ENCODE assay signal across 32 cellular contexts in the genomic region with DNA sequence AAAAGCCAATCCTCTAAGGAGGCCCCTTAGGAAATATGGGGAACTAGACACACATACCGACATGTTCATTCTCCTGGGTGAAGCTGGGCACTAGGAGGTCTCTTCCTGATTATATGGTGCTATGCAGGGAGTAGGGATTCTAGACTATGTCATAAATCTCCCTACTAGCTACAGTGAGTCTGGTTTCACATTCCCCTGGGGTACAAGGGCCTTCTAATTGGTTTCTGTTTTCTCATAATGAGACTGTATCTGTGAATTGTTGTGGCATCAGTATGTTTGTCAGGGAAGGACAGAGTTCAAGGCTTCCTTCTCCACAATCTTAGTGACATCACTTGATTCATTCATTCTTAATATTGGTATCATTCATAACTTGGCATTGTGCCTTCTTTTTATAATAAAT.
"Had no signal": no experiment of that assay in that cellular context is flagged by ENCODE, and none has a peak within 500 bp of the region (broad histone marks: within the 10 kb centered on the region; RNA-seq: fewer than 3 reads in every experiment).

No MANE protein-coding gene starts in this region.

- H3K9me3 Mint-ChIP-seq: activated B cell treated with CpG ODN at 0.5 μM for 24 hours; activated naive CD4-positive, alpha-beta T cell treated with anti-CD3 and anti-CD28 coated beads, Interleukin-2, amount 10 ng/mL, durations not matched to agents 7 days and 5 days; activated naive CD8-positive, alpha-beta T cell treated with anti-CD3 and anti-CD28 coated beads, Interleukin-2, amount 10 ng/mL, durations not matched to agents 7 days and 5 days; activated T-helper 1 cell treated with anti-CD3 and anti-CD28 coated beads, Interleukin-12 subunit alpha, Interleukin-12 subunit beta, Interleukin-2, Interleukin-4 antibody, amounts not matched to agents 30 ng/mL and 10 ng/mL and 1 ng/mL, durations not matched to agents 14 hours and 24 hours and 36 hours had no signal

- H3K4me3 ChIP-seq: ascending aorta, breast epithelium, cardiac muscle cell, colonic mucosa, heart right ventricle had no signal

- H3K4me3 Mint-ChIP-seq: activated B cell treated with CpG ODN at 0.5 μM for 24 hours; activated CD8-positive, alpha-beta T cell treated with anti-CD3 and anti-CD28 coated beads for 36 hours; activated naive CD4-positive, alpha-beta T cell treated with anti-CD3 and anti-CD28 coated beads, Interleukin-2, amount 10 ng/mL, durations not matched to agents 7 days and 5 days; activated naive CD8-positive, alpha-beta T cell treated with anti-CD3 and anti-CD28 coated beads, Interleukin-2, amount 10 ng/mL, durations not matched to agents 7 days and 5 days; activated T-helper 1 cell treated with anti-CD3 and anti-CD28 coated beads, Interleukin-12 subunit alpha, Interleukin-12 subunit beta, Interleukin-2, Interleukin-4 antibody, amounts not matched to agents 30 ng/mL and 10 ng/mL and 1 ng/mL, durations not matched to agents 14 hours and 24 hours and 36 hours; brain; endodermal cell; T-helper 17 cell; T-helper 2 cell treated with Interferon-gamma antibody and Interleukin-4, amounts not matched to agents 5 μg/mL and 100 μg/mL, for 36 hours had no signal

- H3K36me3 ChIP-seq: ascending aorta, breast epithelium, cardiac muscle cell, colonic mucosa, heart right ventricle, WERI-Rb-1 had no signal

- ATAC-seq: activated CD4-positive, CD25-positive, alpha-beta regulatory T cell treated with anti-CD3 and anti-CD28 coated beads, Interleukin-2, amount 50 U/mL, for 24 hours; activated CD8-positive, alpha-beta T cell treated with anti-CD3 and anti-CD28 coated beads for 36 hours; activated naive CD4-positive, alpha-beta T cell treated with anti-CD3 and anti-CD28 coated beads, Interleukin-2, amount 50 U/mL, for 72 hours; esophagus mucosa; heart right ventricle; T-helper 17 cell had no signal

- H3K27me3 ChIP-seq: ascending aorta, breast epithelium, cardiac muscle cell, colonic mucosa, heart right ventricle had no signal

- H3K36me3 Mint-ChIP-seq: activated naive CD4-positive, alpha-beta T cell treated with anti-CD3 and anti-CD28 coated beads, Interleukin-2, amount 10 ng/mL, durations not matched to agents 7 days and 5 days; activated naive CD4-positive, alpha-beta T cell treated with anti-CD3 and anti-CD28 coated beads, Interleukin-2, amount 50 U/mL, for 72 hours; activated naive CD8-positive, alpha-beta T cell treated with anti-CD3 and anti-CD28 coated beads, Interleukin-2, amount 10 ng/mL, durations not matched to agents 7 days and 5 days; brain had no signal

- H3K27me3 Mint-ChIP-seq: activated B cell treated with CpG ODN at 0.5 μM for 24 hours; activated CD8-positive, alpha-beta T cell treated with anti-CD3 and anti-CD28 coated beads for 36 hours; activated naive CD4-positive, alpha-beta T cell treated with anti-CD3 and anti-CD28 coated beads, Interleukin-2, amount 10 ng/mL, durations not matched to agents 7 days and 5 days; activated naive CD8-positive, alpha-beta T cell treated with anti-CD3 and anti-CD28 coated beads, Interleukin-2, amount 10 ng/mL, durations not matched to agents 7 days and 5 days; brain; T-helper 17 cell had no signal

- H3K27ac Mint-ChIP-seq: activated B cell treated with CpG ODN at 0.5 μM for 24 hours; activated CD8-positive, alpha-beta T cell treated with anti-CD3 and anti-CD28 coated beads for 36 hours; activated naive CD4-positive, alpha-beta T cell treated with anti-CD3 and anti-CD28 coated beads, Interleukin-2, amount 10 ng/mL, durations not matched to agents 7 days and 5 days; activated naive CD4-positive, alpha-beta T cell treated with anti-CD3 and anti-CD28 coated beads, Interleukin-2, amount 50 U/mL, for 72 hours; activated naive CD8-positive, alpha-beta T cell treated with anti-CD3 and anti-CD28 coated beads, Interleukin-2, amount 10 ng/mL, durations not matched to agents 7 days and 5 days; activated T-helper 1 cell treated with anti-CD3 and anti-CD28 coated beads, Interleukin-12 subunit alpha, Interleukin-12 subunit beta, Interleukin-2, Interleukin-4 antibody, amounts not matched to agents 30 ng/mL and 10 ng/mL and 1 ng/mL, durations not matched to agents 14 hours and 24 hours and 36 hours; activated T-helper 2 cell treated with anti-CD3 and anti-CD28 coated beads, Interferon-gamma antibody, Interleukin-2, Interleukin-4, amounts not matched to agents 10 μg/mL and 5 μg/mL and 100 μg/mL, durations not matched to agents 14 hours and 24 hours and 36 hours; brain; endodermal cell; T-helper 17 cell; T-helper 2 cell treated with Interferon-gamma antibody and Interleukin-4, amounts not matched to agents 5 μg/mL and 100 μg/mL, for 36 hours had no signal

- H3K4me1 Mint-ChIP-seq: activated B cell treated with CpG ODN at 0.5 μM for 24 hours; activated naive CD4-positive, alpha-beta T cell treated with anti-CD3 and anti-CD28 coated beads, Interleukin-2, amount 10 ng/mL, durations not matched to agents 7 days and 5 days; activated naive CD8-positive, alpha-beta T cell treated with anti-CD3 and anti-CD28 coated beads, Interleukin-2, amount 10 ng/mL, durations not matched to agents 7 days and 5 days; brain; endodermal cell; T-helper 17 cell had no signal

- H3K27ac ChIP-seq: ascending aorta, breast epithelium, cardiac muscle cell, colonic mucosa, heart right ventricle, WERI-Rb-1 had no signal

- H3K9me3 ChIP-seq: breast epithelium, colonic mucosa had no signal

- DNase-seq: activated B cell treated with CpG ODN at 0.5 μM for 24 hours; activated CD4-positive, alpha-beta T cell treated with anti-CD3 and anti-CD28 coated beads for 48 hours; activated CD4-positive, alpha-beta T cell treated with anti-CD3 and anti-CD28 coated beads, Interleukin-2, amount 50 U/mL, for 1 hour; activated CD4-positive, alpha-beta T cell treated with anti-CD3 and anti-CD28 coated beads, Interleukin-2, amount 50 U/mL, for 48 hours; activated CD8-positive, alpha-beta memory T cell treated with anti-CD3 and anti-CD28 coated beads for 24 hours; activated CD8-positive, alpha-beta T cell treated with anti-CD3 and anti-CD28 coated beads for 36 hours; activated effector memory CD4-positive, alpha-beta T cell treated with anti-CD3 and anti-CD28 coated beads, Interleukin-2, amount 50 U/mL, for 16 hours; activated naive CD4-positive, alpha-beta T cell treated with anti-CD3 and anti-CD28 coated beads, Interleukin-2, amount 10 ng/mL, durations not matched to agents 7 days and 5 days; activated naive CD8-positive, alpha-beta T cell treated with anti-CD3 and anti-CD28 coated beads, Interleukin-2, amount 10 ng/mL, durations not matched to agents 7 days and 5 days; activated T-cell treated with anti-CD3 and anti-CD28 coated beads, Interleukin-2, amount 50 U/mL, for 1 hour; activated T-cell treated with anti-CD3 and anti-CD28 coated beads, Interleukin-2, amount 50 U/mL, for 48 hours; central memory CD4-positive, alpha-beta T cell; cerebellar nuclear complex; colonic mucosa; effector CD8-positive, alpha-beta T cell; endodermal cell; foreskin fibroblast; heart right ventricle; T-helper 1 cell; T-helper 17 cell; T1000; WERI-Rb-1 had no signal

- H3K4me1 ChIP-seq: ascending aorta, breast epithelium, colonic mucosa, heart right ventricle had no signal
